Comparison of ENCODE assay signal across 11 cellular contexts in the genomic region with DNA sequence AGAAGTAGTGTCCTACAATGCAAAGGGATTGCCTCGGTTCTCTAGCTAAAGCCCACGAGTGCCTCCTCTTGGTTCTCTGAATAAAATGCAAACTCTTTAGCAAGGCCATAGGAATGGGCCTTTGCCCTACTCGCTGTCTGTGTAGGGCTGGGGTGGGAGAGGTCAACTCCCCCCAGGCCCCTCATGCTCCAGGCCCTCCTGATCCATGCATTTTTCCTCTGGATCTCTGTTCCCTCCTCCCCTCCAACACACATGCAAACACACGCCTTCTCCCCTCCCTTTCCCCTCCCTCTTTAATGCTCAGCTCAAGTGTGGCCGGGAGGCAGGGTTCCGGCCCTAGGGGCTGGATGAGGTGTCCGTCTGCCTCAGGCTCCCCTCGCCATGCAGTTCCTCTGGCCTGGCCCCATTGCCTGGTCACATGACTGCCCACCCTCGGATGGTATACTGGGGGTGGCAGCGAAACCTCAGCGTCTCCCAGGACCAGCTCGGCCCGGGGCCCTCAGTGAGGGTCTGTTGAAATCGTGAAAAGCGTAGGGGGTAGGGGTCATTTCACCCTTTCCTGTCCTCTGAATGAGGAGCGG. TPM values are rescaled to one million over a fixed set of nuclear protein-coding genes. Genes with fewer than 3 reads are reported as not detected.
A peak's percentile ranks its signal among the peaks of the same experiment; 100 is the strongest.
DNase-seq lines count a peak whose midpoint lies in the region; ATAC-seq and TF ChIP-seq lines count a peak whose summit lies in the region.
"Had no signal": no experiment of that assay in that cellular context is flagged by ENCODE, and none has a peak within 500 bp of the region (broad histone marks: within the 10 kb centered on the region; RNA-seq: fewer than 3 reads in every experiment).

No MANE protein-coding gene starts in this region.

- POLR2A ChIA-PET in GM10248 (lab: Yijun Ruan, JAX): no interaction called here

- peak overlapping the region; percentile 78 to 81 for H3K4me3 Mint-ChIP-seq in effector memory CD8-positive, alpha-beta T cell

- WGBS in psoas muscle, 3 donors: 82 to 91% (median 85%) methylated on average over 16 of the region's 16 CpGs

- CTCF ChIA-PET in GM10248 (lab: Yijun Ruan, JAX): interaction anchor here (1.0 to 4.6 kb wide), 10 partner anchors 9 to 228 kb away, joined by 3 to 30 read pairs (median 3); no protein-coding TSS in a partner anchor

- H3K27me3 ChIP-seq in psoas muscle (ENCODE audit: insufficient read depth in 3 of 3, low read length in 2 of 3): no peaks in the 10 kb centered on the region

- DNase-seq in GM10248 (ENCODE audit: extremely low spot score) (no peak), NAMALWA (ENCODE audit: low spot score) (peak; percentile 31), psoas muscle (no peak)
- no peak for DNase-seq in effector memory CD8-positive, alpha-beta T cell
- no peak for DNase-seq in stimulated activated CD4-positive, alpha-beta T cell treated with anti-CD3 and anti-CD28 coated beads, Interleukin-2, amount 100 ng/mL, for 48 hours
- DNase-seq in activated CD4-positive, alpha-beta T cell treated with anti-CD3 and anti-CD28 coated beads for 4 hours: no peak
- DNase-seq in stimulated activated CD4-positive, alpha-beta T cell treated with anti-CD3 and anti-CD28 coated beads, Interleukin-4, amount 100 ng/mL, for 24 hours: no peak
- DNase-seq: EL, NCI-H1105 treated with DMSO at 0.1 percent for 48 hours had no signal

- peaks cover 23 to 27% of the 10 kb centered on the region in 2 donors for H3K4me1 Mint-ChIP-seq in effector memory CD8-positive, alpha-beta T cell (ENCODE audit: low read depth in 2 of 2)

- no peak for ATAC-seq in effector memory CD8-positive, alpha-beta T cell (replicated peaks)
- ATAC-seq in psoas muscle (peak in 1 of 4 donors; percentile 12), GM18858 (IDR thresholded peaks at IDR 0.05; ENCODE audit: unreplicated experiment) (no peak)

- peaks cover 3% of the 10 kb centered on the region for H3K36me3 Mint-ChIP-seq in effector memory CD8-positive, alpha-beta T cell (ENCODE audit: insufficient read depth)

- no peaks in the 10 kb centered on the region for H3K4me1 ChIP-seq in psoas muscle

- H3K36me3 ChIP-seq in psoas muscle (ENCODE audit: insufficient read depth in 1 of 2, low read depth in 1 of 2): no peaks in the 10 kb centered on the region

- TF ChIP-seq CTCF in GM10248 (IDR thresholded peaks at IDR 0.05; ENCODE audit: control extremely low read depth, extremely low read depth, low read depth, missing control alignments): peak; percentile 25
- TF ChIP-seq CTCF in psoas muscle (IDR thresholded peaks at IDR 0.05): no peak

- peak overlapping the region; percentile 46 for H3K27ac ChIP-seq in psoas muscle

- H3K4me3 ChIP-seq in psoas muscle: no peak overlapping the region

- intact Hi-C loops in psoas muscle (cut with DNase I): loop anchor here in 1 of 2 donors (5.0 kb wide), 1 partner anchor 41 kb away; no protein-coding TSS in a partner anchor

- no peaks in the 10 kb centered on the region for H3K9me3 ChIP-seq in psoas muscle

- no peaks in the 10 kb centered on the region for H3K27me3 Mint-ChIP-seq in effector memory CD8-positive, alpha-beta T cell
- H3K27me3 Mint-ChIP-seq: stimulated activated naive CD8-positive, alpha-beta T cell treated with anti-CD3 and anti-CD28 coated beads, Interleukin-15, Interleukin-2, amounts not matched to agents 100 ng/mL and 50 ng/mL, for 24 hours had no signal

- peak overlapping the region; percentile 88 to 93 for H3K27ac Mint-ChIP-seq in effector memory CD8-positive, alpha-beta T cell
- H3K27ac Mint-ChIP-seq: stimulated activated naive CD8-positive, alpha-beta T cell treated with anti-CD3 and anti-CD28 coated beads, Interleukin-15, Interleukin-2, amounts not matched to agents 100 ng/mL and 50 ng/mL, for 24 hours had no signal

- H3K9me3 Mint-ChIP-seq in effector memory CD8-positive, alpha-beta T cell: no peaks in the 10 kb centered on the region
- H3K9me3 Mint-ChIP-seq: stimulated activated naive CD8-positive, alpha-beta T cell treated with anti-CD3 and anti-CD28 coated beads, Interleukin-15, Interleukin-2, amounts not matched to agents 100 ng/mL and 50 ng/mL, for 24 hours had no signal

RNA-seq across cellular contexts. Expression of gene KLF11, which starts 14.9 kb away (rescaled TPM):
- 10 to 100 TPM; 10.6 to 27.0 (median 17.3) TPM for total RNA-seq in psoas muscle
- polyA plus RNA-seq in psoas muscle: 10 to 100 TPM in 1 of 3 donors, 1 to 10 TPM in 2; 7.0 to 11.8 (median 9.6) TPM

RNA-seq across cellular contexts. Expression of gene CYS1, which starts 51.7 kb away (rescaled TPM):
- under 1 TPM; 0.13 to 0.58 (median 0.16) TPM for total RNA-seq in psoas muscle
- under 1 TPM; 0.06 to 0.10 (median 0.07) TPM for polyA plus RNA-seq in psoas muscle
